ENCODE assay signal across 26 cellular contexts in genomic region chr10:1652151-1652550, GRCh38.
"Had no signal": no experiment of that assay in that cellular context is flagged by ENCODE, and none has a peak within 500 bp of the region (broad histone marks: within the 10 kb centered on the region; RNA-seq: fewer than 3 reads in every experiment).

No MANE protein-coding gene starts in this region.

- H3K4me1 Mint-ChIP-seq: activated CD4-positive, alpha-beta T cell treated with anti-CD3 and anti-CD28 coated beads for 36 hours; activated CD8-positive, alpha-beta memory T cell treated with anti-CD3 and anti-CD28 coated beads, Interleukin-2, amount 10 ng/mL, durations not matched to agents 7 days and 5 days had no signal

- H3K27ac Mint-ChIP-seq: activated CD4-positive, alpha-beta T cell treated with anti-CD3 and anti-CD28 coated beads for 36 hours; activated CD8-positive, alpha-beta memory T cell treated with anti-CD3 and anti-CD28 coated beads, Interleukin-2, amount 10 ng/mL, durations not matched to agents 7 days and 5 days; activated CD8-positive, alpha-beta T cell treated with anti-CD3 and anti-CD28 coated beads, Interleukin-2, amount 10 ng/mL, durations not matched to agents 7 days and 5 days; activated naive CD4-positive, alpha-beta T cell treated with anti-CD3 and anti-CD28 coated beads, Interleukin-2, amount 50 U/mL, for 72 hours; activated T-helper 2 cell treated with anti-CD3 and anti-CD28 coated beads, Interferon-gamma antibody, Interleukin-2, Interleukin-4, amounts not matched to agents 10 μg/mL and 5 μg/mL and 100 μg/mL, durations not matched to agents 14 hours and 24 hours and 36 hours; dendritic cell treated with granulocyte-macrophage colony-stimulating factor and Interleukin-4, amounts not matched to agents 40 ng/mL and 50 ng/mL, for 4 days; mesothelial cell of epicardium; nephron progenitor cell; stimulated activated naive B cell treated with anti-CD40 and anti-IgM and Interleukin-4, amounts not matched to agents 10 μg/mL and 1 μg/mL and 100 μg/mL, for 72 hours; T-helper 2 cell treated with Interferon-gamma antibody and Interleukin-4, amounts not matched to agents 5 μg/mL and 100 μg/mL, for 36 hours had no signal

- H3K27me3 ChIP-seq: foreskin keratinocyte, ovary, thyroid gland had no signal

- H3K4me3 ChIP-seq: esophagus muscularis mucosa, ovary, prostate gland, smooth muscle cell, stomach, thyroid gland had no signal

- H3K36me3 Mint-ChIP-seq: activated CD8-positive, alpha-beta memory T cell treated with anti-CD3 and anti-CD28 coated beads, Interleukin-2, amount 10 ng/mL, durations not matched to agents 7 days and 5 days; activated naive CD4-positive, alpha-beta T cell treated with anti-CD3 and anti-CD28 coated beads, Interleukin-2, amount 50 U/mL, for 72 hours; mesothelial cell of epicardium; naive B cell; stimulated activated naive B cell treated with anti-CD40 and anti-IgM and Interleukin-4, amounts not matched to agents 10 μg/mL and 1 μg/mL and 100 μg/mL, for 72 hours had no signal

- H3K9me3 Mint-ChIP-seq: activated T-helper 2 cell treated with anti-CD3 and anti-CD28 coated beads, Interferon-gamma antibody, Interleukin-2, Interleukin-4, amounts not matched to agents 10 μg/mL and 5 μg/mL and 100 μg/mL, durations not matched to agents 14 hours and 24 hours and 36 hours; dendritic cell treated with granulocyte-macrophage colony-stimulating factor and Interleukin-4, amounts not matched to agents 40 ng/mL and 50 ng/mL, for 4 days; mesothelial cell of epicardium; naive B cell; nephron progenitor cell; stimulated activated naive B cell treated with anti-CD40 and anti-IgM and Interleukin-4, amounts not matched to agents 10 μg/mL and 1 μg/mL and 100 μg/mL, for 72 hours; T-helper 2 cell treated with Interferon-gamma antibody and Interleukin-4, amounts not matched to agents 5 μg/mL and 100 μg/mL, for 36 hours had no signal

- ATAC-seq: activated CD4-positive, alpha-beta T cell treated with anti-CD3 and anti-CD28 coated beads for 36 hours; activated CD8-positive, alpha-beta memory T cell treated with anti-CD3 and anti-CD28 coated beads, Interleukin-2, amount 10 ng/mL, durations not matched to agents 7 days and 5 days; activated CD8-positive, alpha-beta T cell treated with anti-CD3 and anti-CD28 coated beads, Interleukin-2, amount 10 ng/mL, durations not matched to agents 7 days and 5 days; activated naive CD4-positive, alpha-beta T cell treated with anti-CD3 and anti-CD28 coated beads, Interleukin-2, amount 50 U/mL, for 72 hours; foreskin keratinocyte; left cardiac atrium; stimulated activated naive B cell treated with anti-CD40 and anti-IgM and Interleukin-4, amounts not matched to agents 10 μg/mL and 1 μg/mL and 100 μg/mL, for 72 hours had no signal

- H3K36me3 ChIP-seq: esophagus muscularis mucosa, ovary, prostate gland, stomach, thyroid gland had no signal

- H3K27me3 Mint-ChIP-seq: activated CD8-positive, alpha-beta memory T cell treated with anti-CD3 and anti-CD28 coated beads, Interleukin-2, amount 10 ng/mL, durations not matched to agents 7 days and 5 days; dendritic cell treated with granulocyte-macrophage colony-stimulating factor and Interleukin-4, amounts not matched to agents 40 ng/mL and 50 ng/mL, for 4 days had no signal

- H3K9me3 ChIP-seq: esophagus muscularis mucosa, ovary, prostate gland, stomach, thyroid gland had no signal

- DNase-seq: activated CD4-positive, alpha-beta T cell treated with anti-CD3 and anti-CD28 coated beads for 36 hours; activated CD4-positive, CD25-positive, alpha-beta regulatory T cell; activated CD8-positive, alpha-beta memory T cell treated with anti-CD3 and anti-CD28 coated beads, Interleukin-2, amount 10 ng/mL, durations not matched to agents 7 days and 5 days; activated CD8-positive, alpha-beta T cell treated with anti-CD3 and anti-CD28 coated beads, Interleukin-2, amount 10 ng/mL, durations not matched to agents 7 days and 5 days; activated T-cell treated with anti-CD3 and anti-CD28 coated beads, Interleukin-2, amount 50 U/mL, for 48 hours; foreskin keratinocyte; hippocampal formation; left cardiac atrium; mammary epithelial cell; naive B cell; nephron progenitor cell; ovary; stimulated activated CD4-positive, alpha-beta T cell treated with anti-CD3 and anti-CD28 coated beads, Interleukin-1b, Interleukin-23, amount 100 ng/mL, for 48 hours; stimulated activated CD4-positive, alpha-beta T cell treated with anti-CD3 and anti-CD28 coated beads, Interleukin-4, amount 100 ng/mL, for 4 hours; stimulated activated naive B cell treated with anti-CD40 and anti-IgM and Interleukin-4, amounts not matched to agents 10 μg/mL and 1 μg/mL and 100 μg/mL, for 72 hours; stomach; T-helper 1 cell; thyroid gland had no signal

- H3K4me3 Mint-ChIP-seq: activated CD4-positive, alpha-beta T cell treated with anti-CD3 and anti-CD28 coated beads for 36 hours; activated CD8-positive, alpha-beta memory T cell treated with anti-CD3 and anti-CD28 coated beads, Interleukin-2, amount 10 ng/mL, durations not matched to agents 7 days and 5 days; activated CD8-positive, alpha-beta T cell treated with anti-CD3 and anti-CD28 coated beads, Interleukin-2, amount 10 ng/mL, durations not matched to agents 7 days and 5 days; dendritic cell treated with granulocyte-macrophage colony-stimulating factor and Interleukin-4, amounts not matched to agents 40 ng/mL and 50 ng/mL, for 4 days; mesothelial cell of epicardium; nephron progenitor cell; stimulated activated naive B cell treated with anti-CD40 and anti-IgM and Interleukin-4, amounts not matched to agents 10 μg/mL and 1 μg/mL and 100 μg/mL, for 72 hours; T-helper 2 cell treated with Interferon-gamma antibody and Interleukin-4, amounts not matched to agents 5 μg/mL and 100 μg/mL, for 36 hours had no signal

- H3K4me1 ChIP-seq: esophagus muscularis mucosa, foreskin keratinocyte, prostate gland, stomach, thyroid gland had no signal

- H3K27ac ChIP-seq: esophagus muscularis mucosa, foreskin keratinocyte, ovary, prostate gland, stomach, thyroid gland had no signal
